2 cellular contexts compared by ENCODE assay signal in genomic region chr5:134625559-134625958, GRCh38.
TF ChIP-seq lines count a peak whose summit lies in the region.

No MANE protein-coding gene starts in this region.

TF ChIP-seq in liver, 16 proteins besides CTCF, POLR2A, EP300 and RAD21:
- TF ChIP-seq YY1 (IDR thresholded peaks at IDR 0.05) (no peak), HNF4A (conservative IDR thresholded peaks at IDR 0.05) (peak; percentile 19 to 66), RXRA (IDR thresholded peaks at IDR 0.05) (peak in 1 of 2 donors; percentile 18), ATF3 (IDR thresholded peaks at IDR 0.05) (no peak)

TF ChIP-seq in HepG2, 621 proteins besides CTCF, POLR2A, EP300 and RAD21:
- TF ChIP-seq, protein P1, sequence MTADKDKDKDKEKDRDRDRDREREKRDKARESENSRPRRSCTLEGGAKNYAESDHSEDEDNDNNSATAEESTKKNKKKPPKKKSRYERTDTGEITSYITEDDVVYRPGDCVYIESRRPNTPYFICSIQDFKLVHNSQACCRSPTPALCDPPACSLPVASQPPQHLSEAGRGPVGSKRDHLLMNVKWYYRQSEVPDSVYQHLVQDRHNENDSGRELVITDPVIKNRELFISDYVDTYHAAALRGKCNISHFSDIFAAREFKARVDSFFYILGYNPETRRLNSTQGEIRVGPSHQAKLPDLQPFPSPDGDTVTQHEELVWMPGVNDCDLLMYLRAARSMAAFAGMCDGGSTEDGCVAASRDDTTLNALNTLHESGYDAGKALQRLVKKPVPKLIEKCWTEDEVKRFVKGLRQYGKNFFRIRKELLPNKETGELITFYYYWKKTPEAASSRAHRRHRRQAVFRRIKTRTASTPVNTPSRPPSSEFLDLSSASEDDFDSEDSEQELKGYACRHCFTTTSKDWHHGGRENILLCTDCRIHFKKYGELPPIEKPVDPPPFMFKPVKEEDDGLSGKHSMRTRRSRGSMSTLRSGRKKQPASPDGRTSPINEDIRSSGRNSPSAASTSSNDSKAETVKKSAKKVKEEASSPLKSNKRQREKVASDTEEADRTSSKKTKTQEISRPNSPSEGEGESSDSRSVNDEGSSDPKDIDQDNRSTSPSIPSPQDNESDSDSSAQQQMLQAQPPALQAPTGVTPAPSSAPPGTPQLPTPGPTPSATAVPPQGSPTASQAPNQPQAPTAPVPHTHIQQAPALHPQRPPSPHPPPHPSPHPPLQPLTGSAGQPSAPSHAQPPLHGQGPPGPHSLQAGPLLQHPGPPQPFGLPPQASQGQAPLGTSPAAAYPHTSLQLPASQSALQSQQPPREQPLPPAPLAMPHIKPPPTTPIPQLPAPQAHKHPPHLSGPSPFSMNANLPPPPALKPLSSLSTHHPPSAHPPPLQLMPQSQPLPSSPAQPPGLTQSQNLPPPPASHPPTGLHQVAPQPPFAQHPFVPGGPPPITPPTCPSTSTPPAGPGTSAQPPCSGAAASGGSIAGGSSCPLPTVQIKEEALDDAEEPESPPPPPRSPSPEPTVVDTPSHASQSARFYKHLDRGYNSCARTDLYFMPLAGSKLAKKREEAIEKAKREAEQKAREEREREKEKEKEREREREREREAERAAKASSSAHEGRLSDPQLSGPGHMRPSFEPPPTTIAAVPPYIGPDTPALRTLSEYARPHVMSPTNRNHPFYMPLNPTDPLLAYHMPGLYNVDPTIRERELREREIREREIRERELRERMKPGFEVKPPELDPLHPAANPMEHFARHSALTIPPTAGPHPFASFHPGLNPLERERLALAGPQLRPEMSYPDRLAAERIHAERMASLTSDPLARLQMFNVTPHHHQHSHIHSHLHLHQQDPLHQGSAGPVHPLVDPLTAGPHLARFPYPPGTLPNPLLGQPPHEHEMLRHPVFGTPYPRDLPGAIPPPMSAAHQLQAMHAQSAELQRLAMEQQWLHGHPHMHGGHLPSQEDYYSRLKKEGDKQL (CRISPR knock-in tag; IDR thresholded peaks at IDR 0.05; ENCODE audit: low read depth) = no peak
- TF ChIP-seq ZNF230 (CRISPR knock-in tag; IDR thresholded peaks at IDR 0.05) (no peak), ZNF317 (CRISPR knock-in tag; IDR thresholded peaks at IDR 0.05) (no peak), CEBPZ (IDR thresholded peaks at IDR 0.05; ENCODE audit: low read length) (no peak), KLF12 (CRISPR knock-in tag; IDR thresholded peaks at IDR 0.05; ENCODE audit: borderline replicate concordance) (no peak), HCFC1 (IDR thresholded peaks at IDR 0.05; ENCODE audit: low read depth, low read length) (no peak), MXI1 (IDR thresholded peaks at IDR 0.05; ENCODE audit: borderline replicate concordance, low read depth, low read length) (no peak), ZSCAN30 (CRISPR knock-in tag; IDR thresholded peaks at IDR 0.05) (no peak), ZNF441 (CRISPR knock-in tag; IDR thresholded peaks at IDR 0.05; ENCODE audit: borderline replicate concordance) (no peak)
- TF ChIP-seq, protein P2, sequence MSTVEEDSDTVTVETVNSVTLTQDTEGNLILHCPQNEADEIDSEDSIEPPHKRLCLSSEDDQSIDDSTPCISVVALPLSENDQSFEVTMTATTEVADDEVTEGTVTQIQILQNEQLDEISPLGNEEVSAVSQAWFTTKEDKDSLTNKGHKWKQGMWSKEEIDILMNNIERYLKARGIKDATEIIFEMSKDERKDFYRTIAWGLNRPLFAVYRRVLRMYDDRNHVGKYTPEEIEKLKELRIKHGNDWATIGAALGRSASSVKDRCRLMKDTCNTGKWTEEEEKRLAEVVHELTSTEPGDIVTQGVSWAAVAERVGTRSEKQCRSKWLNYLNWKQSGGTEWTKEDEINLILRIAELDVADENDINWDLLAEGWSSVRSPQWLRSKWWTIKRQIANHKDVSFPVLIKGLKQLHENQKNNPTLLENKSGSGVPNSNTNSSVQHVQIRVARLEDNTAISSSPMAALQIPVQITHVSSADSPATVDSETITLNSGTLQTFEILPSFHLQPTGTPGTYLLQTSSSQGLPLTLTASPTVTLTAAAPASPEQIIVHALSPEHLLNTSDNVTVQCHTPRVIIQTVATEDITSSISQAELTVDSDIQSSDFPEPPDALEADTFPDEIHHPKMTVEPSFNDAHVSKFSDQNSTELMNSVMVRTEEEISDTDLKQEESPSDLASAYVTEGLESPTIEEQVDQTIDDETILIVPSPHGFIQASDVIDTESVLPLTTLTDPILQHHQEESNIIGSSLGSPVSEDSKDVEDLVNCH (CRISPR knock-in tag; IDR thresholded peaks at IDR 0.05) = no peak
